In the genomic region with DNA sequence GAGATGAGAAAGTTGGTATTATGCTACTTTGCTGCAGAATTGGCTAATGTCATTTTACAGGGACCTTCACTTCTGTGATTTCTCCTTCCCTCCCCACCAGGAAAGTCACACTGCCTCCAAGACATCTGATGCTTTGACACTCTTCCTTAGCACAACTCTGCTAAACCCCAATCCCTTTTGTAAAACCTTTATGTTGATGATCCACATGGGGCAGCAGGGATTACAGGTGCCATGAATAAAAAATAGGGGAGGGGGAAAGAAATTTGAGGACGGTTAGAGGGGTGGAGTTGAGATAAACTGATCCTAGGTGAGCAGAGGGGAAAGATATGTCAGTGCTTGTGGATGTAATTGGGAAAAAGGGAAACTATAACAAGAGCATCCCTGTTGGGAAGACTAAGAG, we compare ENCODE assay signal across 16 cellular contexts.
"Had no signal": no experiment of that assay in that cellular context is flagged by ENCODE, and none has a peak within 500 bp of the region (broad histone marks: within the 10 kb centered on the region; RNA-seq: fewer than 3 reads in every experiment).

No MANE protein-coding gene starts in this region.

- H3K9me3 Mint-ChIP-seq: T-helper 1 cell treated with Interleukin-12 subunit alpha and Interleukin-12 subunit beta and Interleukin-4 antibody, amounts not matched to agents 30 μg/mL and 1 μg/mL, for 36 hours had no signal

- ATAC-seq: left ventricle myocardium superior had no signal

- H3K27me3 ChIP-seq: hepatocyte, neutrophil, right atrium auricular region, transverse colon had no signal

- H3K4me3 ChIP-seq: hepatocyte, right atrium auricular region, smooth muscle cell, transverse colon had no signal

- DNase-seq: activated CD4-positive, CD25-positive, alpha-beta regulatory T cell; activated CD8-positive, alpha-beta memory T cell treated with anti-CD3 and anti-CD28 coated beads, Interleukin-2, amount 50 U/mL, for 4 hours; activated effector memory CD4-positive, alpha-beta T cell treated with Interleukin-2 at 50 U/mL for 16 hours; cortex of kidney; effector memory CD4-positive, alpha-beta T cell; kidney; left ventricle myocardium superior; posterior cingulate gyrus; SK-N-SH; transverse colon had no signal

- H3K4me1 ChIP-seq: right atrium auricular region had no signal

- H3K4me2 ChIP-seq: hepatocyte, SK-N-SH, smooth muscle cell had no signal

- H3K27ac ChIP-seq: epithelial cell of prostate, hepatocyte, neutrophil, right atrium auricular region, transverse colon had no signal

- H3K9me3 ChIP-seq: neutrophil, right atrium auricular region, SK-N-SH, transverse colon had no signal

- H3K27ac Mint-ChIP-seq: T-helper 1 cell treated with Interleukin-12 subunit alpha and Interleukin-12 subunit beta and Interleukin-4 antibody, amounts not matched to agents 30 μg/mL and 1 μg/mL, for 36 hours had no signal

- H3K9ac ChIP-seq: SK-N-SH had no signal

- H2AFZ ChIP-seq: hepatocyte had no signal

- H3K4me3 Mint-ChIP-seq: T-helper 1 cell treated with Interleukin-12 subunit alpha and Interleukin-12 subunit beta and Interleukin-4 antibody, amounts not matched to agents 30 μg/mL and 1 μg/mL, for 36 hours had no signal
